ENCODE assay signal across 10 cellular contexts in genomic region chr15:67145710-67146109, GRCh38.
A peak's percentile ranks its signal among the peaks of the same experiment; 100 is the strongest.
DNase-seq lines count a peak whose midpoint lies in the region; ATAC-seq, FAIRE-seq and TF ChIP-seq lines count a peak whose summit lies in the region.
"Had no signal": no experiment of that assay in that cellular context is flagged by ENCODE, and none has a peak within 500 bp of the region (broad histone marks: within the 10 kb centered on the region; RNA-seq: fewer than 3 reads in every experiment).

No MANE protein-coding gene starts in this region.

- TF ChIP-seq CTCF in mesothelial cell of epicardium (IDR thresholded peaks at IDR 0.05; ENCODE audit: unreplicated experiment), result no peak
- no peak for TF ChIP-seq CTCF in type B pancreatic cell (conservative IDR thresholded peaks at IDR 0.05)

- H3K9me3 Mint-ChIP-seq in activated naive CD8-positive, alpha-beta T cell treated with anti-CD3 and anti-CD28 coated beads, Interleukin-2, amount 50 U/mL, for 24 hours, result no peaks in the 10 kb centered on the region
- no peaks in the 10 kb centered on the region for H3K9me3 Mint-ChIP-seq in activated naive CD8-positive, alpha-beta T cell treated with anti-CD3 and anti-CD28 coated beads for 36 hours
- no peaks in the 10 kb centered on the region for H3K9me3 Mint-ChIP-seq in activated T-helper 1 cell treated with anti-CD3 and anti-CD28 coated beads, Interleukin-12 subunit alpha, Interleukin-12 subunit beta, Interleukin-2, Interleukin-4 antibody, amounts not matched to agents 30 ng/mL and 10 ng/mL and 1 ng/mL, durations not matched to agents 14 hours and 24 hours and 36 hours
- no peaks in the 10 kb centered on the region for H3K9me3 Mint-ChIP-seq in mesothelial cell of epicardium
- no peaks in the 10 kb centered on the region for H3K9me3 Mint-ChIP-seq in type B pancreatic cell
- H3K9me3 Mint-ChIP-seq: H9 had no signal

- no peak for ATAC-seq in activated naive CD8-positive, alpha-beta T cell treated with anti-CD3 and anti-CD28 coated beads, Interleukin-2, amount 50 U/mL, for 24 hours

- intact Hi-C loops in activated T-helper 1 cell treated with anti-CD3 and anti-CD28 coated beads, Interleukin-12 subunit alpha, Interleukin-12 subunit beta, Interleukin-2, Interleukin-4 antibody, amounts not matched to agents 30 ng/mL and 10 ng/mL and 1 ng/mL, durations not matched to agents 14 hours and 24 hours and 36 hours (cut with micrococcal nuclease), result loop anchor here (2.0 to 5.0 kb wide), 2 partner anchors 15 to 123 kb away; no protein-coding TSS in a partner anchor

- peaks cover 88% of the 10 kb centered on the region for H3K4me1 Mint-ChIP-seq in activated naive CD8-positive, alpha-beta T cell treated with anti-CD3 and anti-CD28 coated beads, Interleukin-2, amount 50 U/mL, for 24 hours
- H3K4me1 Mint-ChIP-seq in activated naive CD8-positive, alpha-beta T cell treated with anti-CD3 and anti-CD28 coated beads for 36 hours, result peaks cover 65% of the 10 kb centered on the region
- H3K4me1 Mint-ChIP-seq in activated T-helper 1 cell treated with anti-CD3 and anti-CD28 coated beads, Interleukin-12 subunit alpha, Interleukin-12 subunit beta, Interleukin-2, Interleukin-4 antibody, amounts not matched to agents 30 ng/mL and 10 ng/mL and 1 ng/mL, durations not matched to agents 14 hours and 24 hours and 36 hours (ENCODE audit: low read depth), result peaks cover 100% of the 10 kb centered on the region
- H3K4me1 Mint-ChIP-seq in mesothelial cell of epicardium (peaks cover 82% of the 10 kb centered on the region), type B pancreatic cell (ENCODE audit: unreplicated experiment) (peaks cover 86% of the 10 kb centered on the region)

- FAIRE-seq in frontal cortex (lab: Jason Lieb, UNC), result no peak

- DNase-seq in activated naive CD8-positive, alpha-beta T cell treated with anti-CD3 and anti-CD28 coated beads, Interleukin-2, amount 50 U/mL, for 24 hours, result no peak
- DNase-seq in activated naive CD8-positive, alpha-beta T cell treated with anti-CD3 and anti-CD28 coated beads for 36 hours, result no peak
- no peak for DNase-seq in activated T-helper 1 cell treated with anti-CD3 and anti-CD28 coated beads, Interleukin-12 subunit alpha, Interleukin-12 subunit beta, Interleukin-2, Interleukin-4 antibody, amounts not matched to agents 30 ng/mL and 10 ng/mL and 1 ng/mL, durations not matched to agents 14 hours and 24 hours and 36 hours (ENCODE audit: low spot score)
- DNase-seq in mesothelial cell of epicardium (ENCODE audit: low spot score in 2 of 2, unreplicated experiment in 2 of 2) (no peak), type B pancreatic cell (ENCODE audit: extremely low spot score, unreplicated experiment) (no peak), frontal cortex (ENCODE audit: low spot score in 2 of 2) (no peak), NCI-H82 treated with DMSO at 0.1 percent for 48 hours (lab: John Stamatoyannopoulos, UW; ENCODE audit: unreplicated experiment) (no peak), CD1c-positive myeloid dendritic cell (ENCODE audit: extremely low spot score) (no peak)
- DNase-seq: C1 segment of cervical spinal cord, H9 had no signal

- no peaks in the 10 kb centered on the region for H3K27me3 Mint-ChIP-seq in activated naive CD8-positive, alpha-beta T cell treated with anti-CD3 and anti-CD28 coated beads, Interleukin-2, amount 50 U/mL, for 24 hours
- H3K27me3 Mint-ChIP-seq in activated naive CD8-positive, alpha-beta T cell treated with anti-CD3 and anti-CD28 coated beads for 36 hours, result no peaks in the 10 kb centered on the region
- H3K27me3 Mint-ChIP-seq in activated T-helper 1 cell treated with anti-CD3 and anti-CD28 coated beads, Interleukin-12 subunit alpha, Interleukin-12 subunit beta, Interleukin-2, Interleukin-4 antibody, amounts not matched to agents 30 ng/mL and 10 ng/mL and 1 ng/mL, durations not matched to agents 14 hours and 24 hours and 36 hours (ENCODE audit: insufficient read depth), result no peaks in the 10 kb centered on the region
- no peaks in the 10 kb centered on the region for H3K27me3 Mint-ChIP-seq in mesothelial cell of epicardium (ENCODE audit: low read depth)
- no peaks in the 10 kb centered on the region for H3K27me3 Mint-ChIP-seq in type B pancreatic cell

- peak overlapping the region; percentile 54 for H3K27ac Mint-ChIP-seq in activated naive CD8-positive, alpha-beta T cell treated with anti-CD3 and anti-CD28 coated beads, Interleukin-2, amount 50 U/mL, for 24 hours
- H3K27ac Mint-ChIP-seq in activated naive CD8-positive, alpha-beta T cell treated with anti-CD3 and anti-CD28 coated beads for 36 hours, result no peak overlapping the region
- H3K27ac Mint-ChIP-seq in activated T-helper 1 cell treated with anti-CD3 and anti-CD28 coated beads, Interleukin-12 subunit alpha, Interleukin-12 subunit beta, Interleukin-2, Interleukin-4 antibody, amounts not matched to agents 30 ng/mL and 10 ng/mL and 1 ng/mL, durations not matched to agents 14 hours and 24 hours and 36 hours, result peak overlapping the region; percentile 97
- H3K27ac Mint-ChIP-seq in mesothelial cell of epicardium (peak overlapping the region; percentile 90), type B pancreatic cell (peak overlapping the region; percentile 98)

- no peak overlapping the region for H3K4me3 Mint-ChIP-seq in activated naive CD8-positive, alpha-beta T cell treated with anti-CD3 and anti-CD28 coated beads, Interleukin-2, amount 50 U/mL, for 24 hours
- H3K4me3 Mint-ChIP-seq in activated naive CD8-positive, alpha-beta T cell treated with anti-CD3 and anti-CD28 coated beads for 36 hours, result no peak overlapping the region
- H3K4me3 Mint-ChIP-seq in activated T-helper 1 cell treated with anti-CD3 and anti-CD28 coated beads, Interleukin-12 subunit alpha, Interleukin-12 subunit beta, Interleukin-2, Interleukin-4 antibody, amounts not matched to agents 30 ng/mL and 10 ng/mL and 1 ng/mL, durations not matched to agents 14 hours and 24 hours and 36 hours, result peak overlapping the region; percentile 8
- H3K4me3 Mint-ChIP-seq in mesothelial cell of epicardium (no peak overlapping the region), type B pancreatic cell (peak overlapping the region; percentile 69)

- peaks cover 3% of the 10 kb centered on the region for H3K36me3 Mint-ChIP-seq in activated naive CD8-positive, alpha-beta T cell treated with anti-CD3 and anti-CD28 coated beads, Interleukin-2, amount 50 U/mL, for 24 hours (ENCODE audit: low read depth)
- no peaks in the 10 kb centered on the region for H3K36me3 Mint-ChIP-seq in activated naive CD8-positive, alpha-beta T cell treated with anti-CD3 and anti-CD28 coated beads for 36 hours
- H3K36me3 Mint-ChIP-seq in activated T-helper 1 cell treated with anti-CD3 and anti-CD28 coated beads, Interleukin-12 subunit alpha, Interleukin-12 subunit beta, Interleukin-2, Interleukin-4 antibody, amounts not matched to agents 30 ng/mL and 10 ng/mL and 1 ng/mL, durations not matched to agents 14 hours and 24 hours and 36 hours (ENCODE audit: low read depth), result peaks cover 31% of the 10 kb centered on the region
- H3K36me3 Mint-ChIP-seq in mesothelial cell of epicardium (no peaks in the 10 kb centered on the region), type B pancreatic cell (peaks cover 5% of the 10 kb centered on the region)

Comparison
In these comparisons a context has a peak if more than half of its experiments do, and no peak if none do; other contexts are left out.
1. H3K4me3 Mint-ChIP-seq: peak in activated T-helper 1 cell treated with anti-CD3 and anti-CD28 coated beads, Interleukin-12 subunit alpha, Interleukin-12 subunit beta, Interleukin-2, Interleukin-4 antibody, amounts not matched to agents 30 ng/mL and 10 ng/mL and 1 ng/mL, durations not matched to agents 14 hours and 24 hours and 36 hours (single experiment) and type B pancreatic cell (single experiment); none in activated naive CD8-positive, alpha-beta T cell treated with anti-CD3 and anti-CD28 coated beads, Interleukin-2, amount 50 U/mL, for 24 hours (single experiment), activated naive CD8-positive, alpha-beta T cell treated with anti-CD3 and anti-CD28 coated beads for 36 hours (single experiment) and mesothelial cell of epicardium (single experiment).